1 cellular context compared by ENCODE assay signal in genomic region chr11:119334173-119334930, GRCh38.
A peak's percentile ranks its signal among the peaks of the same experiment; 100 is the strongest.
TF ChIP-seq lines count a peak whose summit lies in the region.

Gene RNF26 (plus strand): TSS chr11:119334527. CDS start chr11:119335123, 596 bp downstream.

TF ChIP-seq in HepG2, 621 proteins besides CTCF, POLR2A, EP300 and RAD21 (continued from another document and continues in another):
- 0 out of 2 replicates have a peak, but pooled peaks have one; percentile 78 for TF ChIP-seq ZSCAN20 (CRISPR knock-in tag; IDR thresholded peaks at IDR 0.05; ENCODE audit: borderline replicate concordance)
- TF ChIP-seq ZHX2 (IDR thresholded peaks at IDR 0.05; ENCODE audit: low read depth) = no peak
- no peak for TF ChIP-seq ZHX2 (CRISPR knock-in tag; IDR thresholded peaks at IDR 0.05; ENCODE audit: borderline replicate concordance)
- TF ChIP-seq ZNF878 (CRISPR knock-in tag; IDR thresholded peaks at IDR 0.05) = no peak
- no peak for TF ChIP-seq ZNF674 (CRISPR knock-in tag; IDR thresholded peaks at IDR 0.05; ENCODE audit: low read depth)
- no peak for TF ChIP-seq SSRP1 (CRISPR knock-in tag; IDR thresholded peaks at IDR 0.05)
- peak; percentile 86 for TF ChIP-seq PHF20 (CRISPR knock-in tag; IDR thresholded peaks at IDR 0.05)
- TF ChIP-seq ZNF7 (CRISPR knock-in tag; IDR thresholded peaks at IDR 0.05) = no peak
- TF ChIP-seq ZFP41 (CRISPR knock-in tag; IDR thresholded peaks at IDR 0.05; ENCODE audit: borderline replicate concordance) = no peak
- peak; percentile 96 for TF ChIP-seq TFDP2 (CRISPR knock-in tag; IDR thresholded peaks at IDR 0.05)
- peak; percentile 95 for TF ChIP-seq NFYC (CRISPR knock-in tag; IDR thresholded peaks at IDR 0.05)
- no peak; the same call in 1 of the 2 replicates for TF ChIP-seq BRCA1 (CRISPR knock-in tag; IDR thresholded peaks at IDR 0.05)
- no peak; the same call in 1 of the 2 replicates for TF ChIP-seq NCOR1 (IDR thresholded peaks at IDR 0.05; ENCODE audit: borderline replicate concordance, low read length)
- no peak for TF ChIP-seq NR1H2 (CRISPR knock-in tag; IDR thresholded peaks at IDR 0.05; ENCODE audit: borderline replicate concordance, low read depth)
- peak; percentile 64 for TF ChIP-seq ZFX (CRISPR knock-in tag; IDR thresholded peaks at IDR 0.05; ENCODE audit: low read depth)
- no peak for TF ChIP-seq SAFB2 (CRISPR knock-in tag; IDR thresholded peaks at IDR 0.05; ENCODE audit: borderline replicate concordance, low read depth)
- TF ChIP-seq HES4 (CRISPR knock-in tag; IDR thresholded peaks at IDR 0.05; ENCODE audit: borderline replicate concordance) = no peak
- TF ChIP-seq SUZ12 (IDR thresholded peaks at IDR 0.05; ENCODE audit: low read depth, low read length) = no peak
- no peak for TF ChIP-seq ZNF720 (CRISPR knock-in tag; IDR thresholded peaks at IDR 0.05)
- 0 out of 2 replicates have a peak, but pooled peaks have one; percentile 63 for TF ChIP-seq ZNF142 (CRISPR knock-in tag; IDR thresholded peaks at IDR 0.05)
- peak; percentile 62; the same call in 1 of the 2 replicates for TF ChIP-seq KAT7 (CRISPR knock-in tag; IDR thresholded peaks at IDR 0.05; ENCODE audit: borderline replicate concordance)
- TF ChIP-seq PTBP1 (IDR thresholded peaks at IDR 0.05; ENCODE audit: low read depth, low read length, poor library complexity, severe bottlenecking) = no peak
- TF ChIP-seq GPBP1L1 (CRISPR knock-in tag; IDR thresholded peaks at IDR 0.05) = no peak
- 0 out of 2 replicates have a peak, but pooled peaks have one; percentile 51 for TF ChIP-seq DNMT3B (CRISPR knock-in tag; conservative IDR thresholded peaks at IDR 0.05)
- TF ChIP-seq ZBED4 (CRISPR knock-in tag; IDR thresholded peaks at IDR 0.05; ENCODE audit: borderline replicate concordance) = peak; percentile 27; the same call in 1 of the 2 replicates
- no peak for TF ChIP-seq ISL2 (CRISPR knock-in tag; IDR thresholded peaks at IDR 0.05)
- TF ChIP-seq ZNF737 (CRISPR knock-in tag; IDR thresholded peaks at IDR 0.05; ENCODE audit: borderline replicate concordance) = no peak
- TF ChIP-seq THAP11 (CRISPR knock-in tag; IDR thresholded peaks at IDR 0.05) = 0 out of 2 replicates have a peak, but pooled peaks have one; percentile 59
- peak; percentile 93 for TF ChIP-seq NFYB (CRISPR knock-in tag; IDR thresholded peaks at IDR 0.05)
- peak; percentile 49; the same call in 1 of the 2 replicates for TF ChIP-seq ZNF777 (CRISPR knock-in tag; IDR thresholded peaks at IDR 0.05)
- TF ChIP-seq NR3C1 (CRISPR knock-in tag; IDR thresholded peaks at IDR 0.05) = no peak
- TF ChIP-seq SP1 (IDR thresholded peaks at IDR 0.05) = no peak
- TF ChIP-seq SP1 (CRISPR knock-in tag; IDR thresholded peaks at IDR 0.05) = peak; percentile 90; the same call in 1 of the 2 replicates
- TF ChIP-seq ZNF501 (CRISPR knock-in tag; IDR thresholded peaks at IDR 0.05) = no peak
- TF ChIP-seq SALL2 (CRISPR knock-in tag; IDR thresholded peaks at IDR 0.05) = 0 out of 2 replicates have a peak, but pooled peaks have one; percentile 47
- TF ChIP-seq SIN3B (IDR thresholded peaks at IDR 0.05; ENCODE audit: low read length) = peak; percentile 93
- no peak for TF ChIP-seq SETDB1 (CRISPR knock-in tag; IDR thresholded peaks at IDR 0.05; ENCODE audit: borderline replicate concordance)
- TF ChIP-seq TMF1 (CRISPR knock-in tag; IDR thresholded peaks at IDR 0.05; ENCODE audit: low read depth) = peak; percentile 38; the same call in 1 of the 2 replicates
- TF ChIP-seq ZNF251 (CRISPR knock-in tag; IDR thresholded peaks at IDR 0.05) = no peak
- TF ChIP-seq ARID3A (IDR thresholded peaks at IDR 0.05; ENCODE audit: low read depth, low read length) = peak; percentile 15; the same call in 1 of the 2 replicates
- peak; percentile 48; the same call in 1 of the 2 replicates for TF ChIP-seq ZMYM4 (CRISPR knock-in tag; IDR thresholded peaks at IDR 0.05)
- no peak for TF ChIP-seq LCORL (IDR thresholded peaks at IDR 0.05)
- no peak for TF ChIP-seq LCORL (CRISPR knock-in tag; IDR thresholded peaks at IDR 0.05)
- TF ChIP-seq PBX2 (CRISPR knock-in tag; IDR thresholded peaks at IDR 0.05) = no peak
